8 cellular contexts compared by ENCODE assay signal in the genomic region with DNA sequence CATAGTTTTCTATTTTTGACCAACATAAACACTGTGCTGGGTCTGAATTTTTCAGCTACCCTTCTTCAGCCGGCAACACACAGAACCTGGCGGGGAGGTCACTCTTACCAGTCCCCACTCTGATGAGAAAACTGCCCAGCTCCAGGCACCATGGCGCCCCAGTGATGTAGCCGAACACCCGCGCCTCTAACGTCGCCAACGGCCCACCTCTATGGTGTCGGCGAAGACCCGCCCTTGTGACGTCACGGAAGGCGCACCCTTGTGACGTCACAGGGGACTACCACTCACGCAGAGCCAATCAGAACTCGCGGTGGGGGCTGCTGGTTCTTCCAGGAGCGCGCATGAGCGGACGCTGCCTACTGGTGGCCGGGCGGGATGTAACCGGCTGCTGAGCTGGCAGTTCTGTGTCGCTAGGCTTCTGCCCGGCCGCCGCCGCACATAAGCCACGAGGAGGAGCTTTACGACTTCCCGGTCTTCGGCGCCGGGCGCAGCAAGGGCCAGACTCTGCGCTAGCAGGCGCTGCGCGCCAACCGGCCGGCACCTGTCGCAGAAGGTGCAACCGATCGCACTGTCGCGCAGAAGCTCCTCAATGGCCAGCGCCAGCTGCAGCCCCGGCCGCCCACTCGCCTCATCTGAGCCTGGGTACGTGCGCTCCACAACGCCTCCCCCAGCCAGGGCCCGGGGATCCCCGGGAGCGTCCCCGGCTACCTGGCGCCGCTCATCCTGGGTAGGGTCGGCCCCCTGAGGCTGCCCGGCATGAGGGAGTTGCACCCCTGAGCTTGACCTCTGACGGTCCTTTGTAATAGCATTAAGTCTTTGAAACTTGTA.
DNase-seq lines count a peak whose midpoint lies in the region; ATAC-seq and TF ChIP-seq lines count a peak whose summit lies in the region.
"Not testable (repeated sequence)": the region's sequence is repeated elsewhere in the genome, so short reads cannot be mapped to it uniquely, and the experiment has no call there.

No MANE protein-coding gene starts in this region.

- TF ChIP-seq CTCF in AG10803 (conservative IDR thresholded peaks at IDR 0.05; ENCODE audit: low read length), result peak; percentile 35
- TF ChIP-seq CTCF in Peyer's patch (IDR thresholded peaks at IDR 0.05), result peak in 5 of 6 experiments; percentile 46 to 63 (median 58)

- H3K27me3 ChIP-seq in Peyer's patch, result not testable (repeated sequence)

- peak overlapping the region; percentile 97 for H3K4me3 Mint-ChIP-seq in activated T-helper 2 cell treated with anti-CD3 and anti-CD28 coated beads, Interferon-gamma antibody, Interleukin-2, Interleukin-4, amounts not matched to agents 10 μg/mL and 5 μg/mL and 100 μg/mL, durations not matched to agents 14 hours and 24 hours and 36 hours (ENCODE audit: low read depth)

- ATAC-seq in GM19023 (IDR thresholded peaks at IDR 0.05; ENCODE audit: unreplicated experiment) (peak; percentile 99), HG03039 (IDR thresholded peaks at IDR 0.05; ENCODE audit: unreplicated experiment) (peak; percentile 100), esophagus mucosa (peak; percentile 100)

- H3K27ac Mint-ChIP-seq in activated T-helper 2 cell treated with anti-CD3 and anti-CD28 coated beads, Interferon-gamma antibody, Interleukin-2, Interleukin-4, amounts not matched to agents 10 μg/mL and 5 μg/mL and 100 μg/mL, durations not matched to agents 14 hours and 24 hours and 36 hours, result peak overlapping the region; percentile 99

- H3K4me3 ChIP-seq in AG10803 (ENCODE audit: low read length) (peak overlapping the region; percentile 69), Peyer's patch (peak overlapping the region; percentile 55 to 75 (median 56))

- H3K9me3 ChIP-seq in Peyer's patch, result not testable (repeated sequence)

- intact Hi-C loops in activated T-helper 2 cell treated with anti-CD3 and anti-CD28 coated beads, Interferon-gamma antibody, Interleukin-2, Interleukin-4, amounts not matched to agents 10 μg/mL and 5 μg/mL and 100 μg/mL, durations not matched to agents 14 hours and 24 hours and 36 hours (cut with micrococcal nuclease), result not testable (repeated sequence)

- H3K4me1 Mint-ChIP-seq in activated T-helper 2 cell treated with anti-CD3 and anti-CD28 coated beads, Interferon-gamma antibody, Interleukin-2, Interleukin-4, amounts not matched to agents 10 μg/mL and 5 μg/mL and 100 μg/mL, durations not matched to agents 14 hours and 24 hours and 36 hours (ENCODE audit: low read depth), result not testable (repeated sequence)

- H3K36me3 Mint-ChIP-seq in activated T-helper 2 cell treated with anti-CD3 and anti-CD28 coated beads, Interferon-gamma antibody, Interleukin-2, Interleukin-4, amounts not matched to agents 10 μg/mL and 5 μg/mL and 100 μg/mL, durations not matched to agents 14 hours and 24 hours and 36 hours (ENCODE audit: low read depth), result not testable (repeated sequence)

- not testable (repeated sequence) for H3K9me3 Mint-ChIP-seq in activated T-helper 2 cell treated with anti-CD3 and anti-CD28 coated beads, Interferon-gamma antibody, Interleukin-2, Interleukin-4, amounts not matched to agents 10 μg/mL and 5 μg/mL and 100 μg/mL, durations not matched to agents 14 hours and 24 hours and 36 hours

- not testable (repeated sequence) for H3K36me3 ChIP-seq in Peyer's patch

- H3K27ac ChIP-seq in Peyer's patch, result peak overlapping the region; percentile 79 to 93 (median 88)

- not testable (repeated sequence) for H3K27me3 Mint-ChIP-seq in activated T-helper 2 cell treated with anti-CD3 and anti-CD28 coated beads, Interferon-gamma antibody, Interleukin-2, Interleukin-4, amounts not matched to agents 10 μg/mL and 5 μg/mL and 100 μg/mL, durations not matched to agents 14 hours and 24 hours and 36 hours (ENCODE audit: low read depth)

- DNase-seq in AG10803 (ENCODE audit: low read depth) (peak; percentile 98), Peyer's patch (peak; percentile 99 to 100 (median 99)), mesenteric fat pad (ENCODE audit: low spot score) (peak; percentile 99)
- DNase-seq in activated T-helper 2 cell treated with anti-CD3 and anti-CD28 coated beads, Interferon-gamma antibody, Interleukin-2, Interleukin-4, amounts not matched to agents 10 μg/mL and 5 μg/mL and 100 μg/mL, durations not matched to agents 14 hours and 24 hours and 36 hours (ENCODE audit: low spot score), result peak; percentile 99
- peak; percentile 97 for DNase-seq in stimulated activated CD4-positive, alpha-beta T cell treated with anti-CD3 and anti-CD28 coated beads, Interleukin-4, amount 100 ng/mL, for 1 hour

- peak; percentile 89 to 93 for TF ChIP-seq POLR2A in Peyer's patch (IDR thresholded peaks at IDR 0.05)

- not testable (repeated sequence) for H3K4me1 ChIP-seq in Peyer's patch

Comparison
In these comparisons a context has a peak if more than half of its experiments do, and no peak if none do; other contexts are left out.
1. Peak in every context shown above with its lines: DNase-seq, ATAC-seq, H3K4me3 ChIP-seq and H3K27ac ChIP-seq.